10 cellular contexts compared by ENCODE assay signal in genomic region chr16:28495098-28495793, GRCh38. TPM values are rescaled to one million over a fixed set of nuclear protein-coding genes. Genes with fewer than 3 reads are reported as not detected.
DNase-seq lines count a peak whose midpoint lies in the region; ATAC-seq and TF ChIP-seq lines count a peak whose summit lies in the region.
"Had no signal": no experiment of that assay in that cellular context is flagged by ENCODE, and none has a peak within 500 bp of the region (broad histone marks: within the 10 kb centered on the region; RNA-seq: fewer than 3 reads in every experiment).

No MANE protein-coding gene starts in this region.

- no peaks in the 10 kb centered on the region for H4K20me1 ChIP-seq in OCI-LY7 (ENCODE audit: insufficient read depth, low read length)

- peak; percentile 12 for DNase-seq in G401 (ENCODE audit: low spot score)
- no peak for DNase-seq in OCI-LY7 (ENCODE audit: low spot score)
- peak; percentile 79 for DNase-seq in colonic mucosa
- no peak for DNase-seq in psoas muscle
- DNase-seq in KG1 (lab: John Stamatoyannopoulos, UW) = no peak
- DNase-seq in GM10266 (ENCODE audit: extremely low spot score) = no peak
- DNase-seq: NCI-H1092, uterus had no signal

- in situ Hi-C loops in G401 (cut with HindIII; ENCODE audit: low sequenced_read_pairs) = no loop called here

- ATAC-seq in psoas muscle = no peak
- no peak for ATAC-seq in HG02571 (IDR thresholded peaks at IDR 0.05; ENCODE audit: unreplicated experiment)
- no peak for ATAC-seq in GM19397 (IDR thresholded peaks at IDR 0.05; ENCODE audit: unreplicated experiment)

- no TSS peak for BruUV-seq in OCI-LY7 (replicated peaks; lab: Mats Ljungman, UMichigan)

- H3K9ac ChIP-seq in colonic mucosa (ENCODE audit: low read depth in 2 of 2, low read length in 2 of 2) = peak overlapping the region; percentile 79 to 99

- TF ChIP-seq CTCF in OCI-LY7 (conservative IDR thresholded peaks at IDR 0.05; ENCODE audit: low read length) = no peak
- TF ChIP-seq CTCF in colonic mucosa (IDR thresholded peaks at IDR 0.05) = no peak
- TF ChIP-seq CTCF in psoas muscle (IDR thresholded peaks at IDR 0.05) = no peak
- TF ChIP-seq CTCF in GM10266 (IDR thresholded peaks at IDR 0.05; ENCODE audit: control insufficient read depth, insufficient read depth, low read depth, missing control alignments) = no peak

- POLR2A ChIA-PET in OCI-LY7 (lab: Charles Lee) = no interaction called here

- H3K4me3 ChIP-seq in OCI-LY7 (ENCODE audit: low read depth, low read length, poor library complexity, severe bottlenecking) = peak overlapping the region; percentile 88
- peak overlapping the region; percentile 49 for H3K4me3 ChIP-seq in colonic mucosa
- peak overlapping the region; percentile 32 for H3K4me3 ChIP-seq in psoas muscle
- H3K4me3 ChIP-seq: uterus had no signal

- peaks cover 35% of the 10 kb centered on the region for H3K4me1 ChIP-seq in OCI-LY7 (ENCODE audit: insufficient read depth, low read length, poor library complexity, severe bottlenecking)
- H3K4me1 ChIP-seq in colonic mucosa = no peaks in the 10 kb centered on the region
- H3K4me1 ChIP-seq in psoas muscle = no peaks in the 10 kb centered on the region
- H3K4me1 ChIP-seq: uterus had no signal

- CTCF ChIA-PET in OCI-LY7 (lab: Charles Lee; ENCODE audit: unreplicated experiment) = interaction anchor here (0.6 kb wide), 1 partner anchor 8 kb away, joined by 9 read pairs; no protein-coding TSS in a partner anchor

- H3K79me2 ChIP-seq in OCI-LY7 (ENCODE audit: insufficient read depth, low read depth, low read length) = peaks cover 22% of the 10 kb centered on the region; the same call in 1 of the 2 replicates

- H3K27me3 ChIP-seq in colonic mucosa (no peaks in the 10 kb centered on the region), psoas muscle (ENCODE audit: insufficient read depth in 3 of 3, low read length in 2 of 3) (no peaks in the 10 kb centered on the region)
- H3K27me3 ChIP-seq: uterus had no signal

- no peaks in the 10 kb centered on the region for H3K9me2 ChIP-seq in OCI-LY7 (ENCODE audit: insufficient read depth, low read length)

- 72 to 75% (median 73%) methylated on average over 13 of the region's 13 CpGs for WGBS in psoas muscle, 3 donors

- H2AFZ ChIP-seq in OCI-LY7 (ENCODE audit: low read length) = peak overlapping the region; percentile 61; the same call in 1 of the 2 replicates

- no peaks in the 10 kb centered on the region for H3K9me3 ChIP-seq in OCI-LY7 (ENCODE audit: low read length)
- H3K9me3 ChIP-seq in colonic mucosa = no peaks in the 10 kb centered on the region
- H3K9me3 ChIP-seq in psoas muscle = no peaks in the 10 kb centered on the region
- H3K9me3 ChIP-seq: uterus had no signal

- H3K36me3 ChIP-seq in OCI-LY7 (ENCODE audit: insufficient read depth, low read length) (no peaks in the 10 kb centered on the region), colonic mucosa (no peaks in the 10 kb centered on the region), psoas muscle (ENCODE audit: insufficient read depth in 1 of 2, low read depth in 1 of 2) (no peaks in the 10 kb centered on the region)
- H3K36me3 ChIP-seq: uterus had no signal

- H3K27ac ChIP-seq in OCI-LY7 (ENCODE audit: low read depth, low read length, poor library complexity, severe bottlenecking) (peak overlapping the region; percentile 74), colonic mucosa (peak overlapping the region; percentile 86), psoas muscle (no peak overlapping the region)
- H3K27ac ChIP-seq: uterus had no signal

- H3K4me2 ChIP-seq in OCI-LY7 (ENCODE audit: low read length) = peak overlapping the region; percentile 87

- intact Hi-C loops in OCI-LY7 (cut with micrococcal nuclease; ENCODE audit: unreplicated experiment) = no loop called here
- intact Hi-C loops in colonic mucosa (cut with DNase I) = no loop called here
- intact Hi-C loops in psoas muscle (cut with DNase I) = no loop called here

RNA-seq across cellular contexts. Expression of gene APOBR, which starts 0.8 kb away (rescaled TPM):
- 0.10 and 0.18 TPM in 2 replicates for total RNA-seq in G401 (2014; rRNA removed; shearing (Covaris generic))
- total RNA-seq in OCI-LY7 (2014; rRNA removed; shearing (Covaris generic)) = 0.47 and 1.3 TPM in 2 replicates
- total RNA-seq in OCI-LY7 (2022) = 2.5 and 3.4 TPM in 2 replicates
- 10 to 100 TPM; 60.8 to 87.4 TPM for total RNA-seq in colonic mucosa
- total RNA-seq in psoas muscle = under 1 TPM; 0.34 to 0.59 (median 0.36) TPM
- under 1 TPM; 0.14 to 0.47 (median 0.26) TPM for polyA plus RNA-seq in psoas muscle

RNA-seq across cellular contexts. Expression of gene CLN3, which starts 3.4 kb away (rescaled TPM):
- total RNA-seq in G401 (2014; rRNA removed; shearing (Covaris generic)) = 50.2 and 62.7 TPM in 2 replicates
- 29.7 and 45.5 TPM in 2 replicates for total RNA-seq in OCI-LY7 (2014; rRNA removed; shearing (Covaris generic))
- total RNA-seq in OCI-LY7 (2022) (35.2 and 42.3 TPM in 2 replicates), colonic mucosa (100 to 1,000 TPM; 101 to 123 TPM), psoas muscle (10 to 100 TPM; 10.8 to 15.3 (median 14.0) TPM)
- polyA plus RNA-seq in psoas muscle = 10 to 100 TPM; 15.4 to 29.3 (median 18.3) TPM

RNA-seq across cellular contexts. Expression of gene IL27, which starts 11.4 kb away (rescaled TPM):
- not detected in 2 replicates for total RNA-seq in G401 (2014; rRNA removed; shearing (Covaris generic))
- not detected in 2 replicates for total RNA-seq in OCI-LY7 (2014; rRNA removed; shearing (Covaris generic))
- not detected in 2 replicates for total RNA-seq in OCI-LY7 (2022)
- total RNA-seq in colonic mucosa = not detected
- not detected for total RNA-seq in psoas muscle
- polyA plus RNA-seq in psoas muscle = under 1 TPM in 1 of 3 donors, not detected in 2; 0.10 TPM
- total RNA-seq: uterus had no signal

RNA-seq across cellular contexts. Expression of gene NPIPB7, which starts 23.1 kb away (rescaled TPM):
- not detected in 2 replicates for total RNA-seq in G401 (2014; rRNA removed; shearing (Covaris generic))
- total RNA-seq in OCI-LY7 (2014; rRNA removed; shearing (Covaris generic)) = 0.32 TPM in 1 of 2 replicates, not detected in the other
- total RNA-seq in OCI-LY7 (2022) (0.98 and 1.1 TPM in 2 replicates), colonic mucosa (under 1 TPM in 1 of 2 donors, not detected in 1; 0.40 TPM), psoas muscle (under 1 TPM in 1 of 4 donors, not detected in 3; 0.20 TPM)
- under 1 TPM in 1 of 3 donors, not detected in 2; 0.04 TPM for polyA plus RNA-seq in psoas muscle

RNA-seq across cellular contexts. Expression of gene NUPR1, which starts 43.5 kb away (rescaled TPM):
- 113 and 153 TPM in 2 replicates for total RNA-seq in G401 (2014; rRNA removed; shearing (Covaris generic))
- not detected in 2 replicates for total RNA-seq in OCI-LY7 (2014; rRNA removed; shearing (Covaris generic))
- total RNA-seq in OCI-LY7 (2022) (not detected in 2 replicates), colonic mucosa (100 to 1,000 TPM in 1 of 2 donors, 10 to 100 TPM in 1; 87.0 to 128 TPM), psoas muscle (100 to 1,000 TPM in 1 of 4 donors, 10 to 100 TPM in 3; 23.7 to 139 (median 34.9) TPM)
- 100 to 1,000 TPM in 1 of 3 donors, 10 to 100 TPM in 2; 40.9 to 141 (median 63.2) TPM for polyA plus RNA-seq in psoas muscle

Comparison
In these comparisons a context has a peak if more than half of its experiments do, and no peak if none do; other contexts are left out.
1. DNase-seq: peak in G401 (single experiment) and colonic mucosa (single experiment); none in OCI-LY7 (single experiment), psoas muscle (0 of 2), KG1 (single experiment) and GM10266 (single experiment).
2. H3K4me3 ChIP-seq: peak in every context shown above with its lines; median percentile 88 in OCI-LY7; 49 in colonic mucosa; 32 in psoas muscle.
3. RNA of gene APOBR, which starts 0.8 kb away (total RNA-seq): 60.8 to 87.4 TPM in colonic mucosa; 0.47 to 3.4 TPM in OCI-LY7, 0.34 to 0.59 TPM in psoas muscle and 0.10 to 0.18 TPM in G401; every median in the first group is over 10 times any median in the second.